1 cellular context compared by ENCODE assay signal in genomic region chr7:128476402-128477335, GRCh38.
A peak's percentile ranks its signal among the peaks of the same experiment; 100 is the strongest.
TF ChIP-seq lines count a peak whose summit lies in the region.

A gene with protein sequence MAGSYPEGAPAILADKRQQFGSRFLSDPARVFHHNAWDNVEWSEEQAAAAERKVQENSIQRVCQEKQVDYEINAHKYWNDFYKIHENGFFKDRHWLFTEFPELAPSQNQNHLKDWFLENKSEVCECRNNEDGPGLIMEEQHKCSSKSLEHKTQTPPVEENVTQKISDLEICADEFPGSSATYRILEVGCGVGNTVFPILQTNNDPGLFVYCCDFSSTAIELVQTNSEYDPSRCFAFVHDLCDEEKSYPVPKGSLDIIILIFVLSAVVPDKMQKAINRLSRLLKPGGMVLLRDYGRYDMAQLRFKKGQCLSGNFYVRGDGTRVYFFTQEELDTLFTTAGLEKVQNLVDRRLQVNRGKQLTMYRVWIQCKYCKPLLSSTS (plus strand): TSS chr7:128476748. CDS start chr7:128476766, 18 bp downstream.

TF ChIP-seq in WTC11, 78 proteins besides CTCF, POLR2A, EP300 and RAD21 (continued from another document):
- TF ChIP-seq AFF4 (CRISPR knock-in tag; IDR thresholded peaks at IDR 0.05; ENCODE audit: borderline replicate concordance) = 0 out of 2 replicates have a peak, but pooled peaks have one; percentile 62
- 0 out of 2 replicates have a peak, but pooled peaks have one; percentile 4 for TF ChIP-seq ZNF121 (CRISPR knock-in tag; IDR thresholded peaks at IDR 0.05)
- TF ChIP-seq, protein P1, sequence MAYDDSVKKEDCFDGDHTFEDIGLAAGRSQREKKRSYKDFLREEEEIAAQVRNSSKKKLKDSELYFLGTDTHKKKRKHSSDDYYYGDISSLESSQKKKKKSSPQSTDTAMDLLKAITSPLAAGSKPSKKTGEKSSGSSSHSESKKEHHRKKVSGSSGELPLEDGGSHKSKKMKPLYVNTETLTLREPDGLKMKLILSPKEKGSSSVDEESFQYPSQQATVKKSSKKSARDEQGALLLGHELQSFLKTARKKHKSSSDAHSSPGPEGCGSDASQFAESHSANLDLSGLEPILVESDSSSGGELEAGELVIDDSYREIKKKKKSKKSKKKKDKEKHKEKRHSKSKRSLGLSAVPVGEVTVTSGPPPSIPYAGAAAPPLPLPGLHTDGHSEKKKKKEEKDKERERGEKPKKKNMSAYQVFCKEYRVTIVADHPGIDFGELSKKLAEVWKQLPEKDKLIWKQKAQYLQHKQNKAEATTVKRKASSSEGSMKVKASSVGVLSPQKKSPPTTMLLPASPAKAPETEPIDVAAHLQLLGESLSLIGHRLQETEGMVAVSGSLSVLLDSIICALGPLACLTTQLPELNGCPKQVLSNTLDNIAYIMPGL (CRISPR knock-in tag; IDR thresholded peaks at IDR 0.05) = peak; percentile 87
- TF ChIP-seq, protein P2, sequence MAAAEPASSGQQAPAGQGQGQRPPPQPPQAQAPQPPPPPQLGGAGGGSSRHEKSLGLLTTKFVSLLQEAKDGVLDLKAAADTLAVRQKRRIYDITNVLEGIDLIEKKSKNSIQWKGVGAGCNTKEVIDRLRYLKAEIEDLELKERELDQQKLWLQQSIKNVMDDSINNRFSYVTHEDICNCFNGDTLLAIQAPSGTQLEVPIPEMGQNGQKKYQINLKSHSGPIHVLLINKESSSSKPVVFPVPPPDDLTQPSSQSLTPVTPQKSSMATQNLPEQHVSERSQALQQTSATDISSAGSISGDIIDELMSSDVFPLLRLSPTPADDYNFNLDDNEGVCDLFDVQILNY (CRISPR knock-in tag; IDR thresholded peaks at IDR 0.05) = peak; percentile 99
- TF ChIP-seq, protein P3, sequence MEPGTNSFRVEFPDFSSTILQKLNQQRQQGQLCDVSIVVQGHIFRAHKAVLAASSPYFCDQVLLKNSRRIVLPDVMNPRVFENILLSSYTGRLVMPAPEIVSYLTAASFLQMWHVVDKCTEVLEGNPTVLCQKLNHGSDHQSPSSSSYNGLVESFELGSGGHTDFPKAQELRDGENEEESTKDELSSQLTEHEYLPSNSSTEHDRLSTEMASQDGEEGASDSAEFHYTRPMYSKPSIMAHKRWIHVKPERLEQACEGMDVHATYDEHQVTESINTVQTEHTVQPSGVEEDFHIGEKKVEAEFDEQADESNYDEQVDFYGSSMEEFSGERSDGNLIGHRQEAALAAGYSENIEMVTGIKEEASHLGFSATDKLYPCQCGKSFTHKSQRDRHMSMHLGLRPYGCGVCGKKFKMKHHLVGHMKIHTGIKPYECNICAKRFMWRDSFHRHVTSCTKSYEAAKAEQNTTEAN (CRISPR knock-in tag; IDR thresholded peaks at IDR 0.05) = peak; percentile 45; the same call in 1 of the 2 replicates
TF ChIP-seq in WTC11: peak in this region for 21; not testable (repeated sequence) for 57.
